ENCODE assay signal across 11 cellular contexts in the genomic region with DNA sequence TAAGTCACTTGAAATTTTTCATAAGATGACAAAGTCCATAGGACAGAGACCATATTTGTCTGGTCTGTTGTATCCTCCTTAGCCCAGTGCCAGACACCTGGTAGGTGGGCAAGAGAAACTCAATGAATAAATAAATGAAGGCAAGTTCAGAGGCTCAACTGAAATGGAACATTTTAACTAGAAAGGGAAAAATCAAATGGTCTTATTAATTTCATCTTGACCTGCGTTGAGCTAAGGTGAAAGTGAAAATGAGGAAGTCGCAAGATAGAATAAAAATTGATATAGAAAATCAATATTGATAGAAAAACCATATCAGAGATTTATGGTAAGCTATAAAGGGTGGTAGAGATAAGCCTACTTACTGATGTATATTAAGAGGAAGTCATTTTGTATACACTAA. TPM values are rescaled to one million over a fixed set of nuclear protein-coding genes. Genes with fewer than 3 reads are reported as not detected.
DNase-seq lines count a peak whose midpoint lies in the region; ATAC-seq, FAIRE-seq and TF ChIP-seq lines count a peak whose summit lies in the region.
"Had no signal": no experiment of that assay in that cellular context is flagged by ENCODE, and none has a peak within 500 bp of the region (broad histone marks: within the 10 kb centered on the region; RNA-seq: fewer than 3 reads in every experiment).

No MANE protein-coding gene starts in this region.

- DNase-seq in heart left ventricle (no peak), Right ventricle myocardium superior (no peak), brain microvascular endothelial cell (no peak), upper lobe of right lung (no peak), frontal cortex (ENCODE audit: low spot score in 2 of 2) (no peak), AG08396 (ENCODE audit: low spot score) (no peak), HTR-8/SVneo (ENCODE audit: insufficient read length, low spot score) (no peak)
- DNase-seq: DMS 273 treated with DMSO at 0.1 percent for 48 hours, NCI-H446 treated with DMSO at 0.1 percent for 48 hours had no signal

- no peak for TF ChIP-seq POLR2A in heart left ventricle (IDR thresholded peaks at IDR 0.05)

- in situ Hi-C loops in brain microvascular endothelial cell (cut with HindIII; ENCODE audit: low pct_ligation_motif_present, low sequenced_read_pairs): loop anchor here (25.0 kb wide), 1 partner anchor 235 kb away; no protein-coding TSS in a partner anchor

- H3K36me3 ChIP-seq in heart left ventricle (peaks cover 3 to 64% (median 55%) of the 10 kb centered on the region in 9 donors), brain microvascular endothelial cell (replicated peaks) (peaks cover 63% of the 10 kb centered on the region), upper lobe of right lung (peaks cover 59% of the 10 kb centered on the region)

- no peaks in the 10 kb centered on the region for H3K9me3 ChIP-seq in heart left ventricle
- no peaks in the 10 kb centered on the region for H3K9me3 ChIP-seq in mononuclear cell (ENCODE audit: low read depth, low read length)
- H3K9me3 ChIP-seq in upper lobe of right lung: no peaks in the 10 kb centered on the region

- intact Hi-C loops in heart left ventricle (cut with DNase I): loop anchor here in 4 of 10 donors (5.0 kb wide), 3 partner anchors 35 to 45 kb away; no protein-coding TSS in a partner anchor
- intact Hi-C loops in Right ventricle myocardium superior (cut with DNase I): loop anchor here (5.0 kb wide), 1 partner anchor 40 kb away; no protein-coding TSS in a partner anchor
- intact Hi-C loops in upper lobe of right lung (cut with DNase I): no loop called here

- FAIRE-seq in frontal cortex (lab: Jason Lieb, UNC) (no peak), HTR-8/SVneo (lab: Jason Lieb, UNC) (no peak)

- H3K27ac ChIP-seq in heart left ventricle: peak overlapping the region in 3 of 12 donors; percentile 98 to 100 (median 99)
- H3K27ac ChIP-seq in brain microvascular endothelial cell: no peak overlapping the region
- H3K27ac ChIP-seq in upper lobe of right lung: peak overlapping the region; percentile 99
- H3K27ac ChIP-seq: VCaP had no signal

- no peak for ATAC-seq in heart left ventricle
- ATAC-seq in Right ventricle myocardium superior (ENCODE audit: poor library complexity): no peak
- ATAC-seq in upper lobe of right lung: no peak

- 91 to 94% (median 92%) methylated on average over 2 of the region's 2 CpGs for WGBS in heart left ventricle, 4 donors

- TF ChIP-seq CTCF in heart left ventricle (IDR thresholded peaks at IDR 0.05): no peak
- no peak for TF ChIP-seq CTCF in brain microvascular endothelial cell (IDR thresholded peaks at IDR 0.05; ENCODE audit: low read depth, low read length, missing control alignments)
- TF ChIP-seq CTCF in upper lobe of right lung (IDR thresholded peaks at IDR 0.05): no peak

- H3K4me1 ChIP-seq in heart left ventricle (peaks cover 0 to 73% (median 17%) of the 10 kb centered on the region in 12 donors), mononuclear cell (ENCODE audit: insufficient read depth, low read length) (peaks cover 56% of the 10 kb centered on the region), upper lobe of right lung (peaks cover 61% of the 10 kb centered on the region)

- H3K4me3 ChIP-seq in heart left ventricle (peak overlapping the region in 9 of 12 donors; percentile 77 to 99 (median 86)), brain microvascular endothelial cell (ENCODE audit: low read depth, low read length) (peak overlapping the region; percentile 74), mononuclear cell (ENCODE audit: low read length) (peak overlapping the region; percentile 99), upper lobe of right lung (peak overlapping the region; percentile 92)

- H3K27me3 ChIP-seq in heart left ventricle (no peaks in the 10 kb centered on the region), brain microvascular endothelial cell (replicated peaks) (no peaks in the 10 kb centered on the region), mononuclear cell (ENCODE audit: insufficient read depth, low read length) (no peaks in the 10 kb centered on the region), upper lobe of right lung (no peaks in the 10 kb centered on the region)

RNA-seq across cellular contexts. Expression of gene NFKBIZ, which starts 3.0 kb away (rescaled TPM):
- 10 to 100 TPM in 4 of 9 donors, 1 to 10 TPM in 5; 6.9 to 44.8 (median 10.0) TPM for total RNA-seq in heart left ventricle
- polyA plus RNA-seq in heart left ventricle: 1 to 10 TPM; 5.6 to 7.2 TPM
- 12.9 TPM for total RNA-seq in Right ventricle myocardium superior
- 1,930 TPM for total RNA-seq in mononuclear cell
- 87.7 TPM for total RNA-seq in upper lobe of right lung
- total RNA-seq in frontal cortex: 2.4 TPM

Comparison
In these comparisons a context has a peak if more than half of its experiments do, and no peak if none do; other contexts are left out.
1. RNA of gene NFKBIZ, which starts 3.0 kb away (total RNA-seq): 1,930 TPM in mononuclear cell (single experiment); 87.7 TPM in upper lobe of right lung (single experiment), 12.9 TPM in Right ventricle myocardium superior (single experiment), 6.9 to 44.8 TPM in heart left ventricle and 2.4 TPM in frontal cortex (single experiment); every median in the first group is over 10 times any median in the second.
2. Peak in every context shown above with its lines, with median percentiles within 50 percentile points of each other: H3K4me3 ChIP-seq.